27 cellular contexts compared by ENCODE assay signal in the genomic region with DNA sequence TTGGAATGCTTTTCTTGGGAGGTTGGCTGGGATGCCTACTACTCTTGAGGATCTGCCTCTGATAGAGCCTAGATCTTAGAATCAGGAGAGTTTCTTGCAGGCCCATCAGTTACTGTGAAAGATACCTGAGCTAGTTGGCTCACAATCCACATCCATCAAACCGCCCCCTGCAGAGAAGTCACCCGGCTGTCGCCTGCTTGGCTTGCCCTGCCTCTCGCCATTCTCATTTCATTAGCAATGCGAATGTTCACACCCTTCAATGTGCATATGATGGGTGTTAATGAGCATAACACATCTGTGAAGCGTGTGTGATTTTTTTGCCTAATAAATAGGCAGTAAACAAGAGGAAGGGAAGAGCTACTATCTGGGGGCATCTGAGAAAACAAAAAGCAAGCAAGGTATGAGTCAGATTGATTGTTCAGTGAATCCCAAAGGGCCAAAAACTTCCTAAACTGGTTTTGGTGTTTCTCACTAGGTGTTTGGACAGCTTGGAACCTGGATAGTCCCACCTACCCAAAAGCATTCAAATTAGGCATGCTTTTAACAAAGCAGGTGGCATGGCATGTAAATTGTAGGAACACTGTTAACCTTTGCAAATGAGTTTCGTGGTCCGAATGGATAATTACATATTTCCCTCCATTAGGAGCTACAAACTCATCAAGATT.
"Had no signal": no experiment of that assay in that cellular context is flagged by ENCODE, and none has a peak within 500 bp of the region (broad histone marks: within the 10 kb centered on the region; RNA-seq: fewer than 3 reads in every experiment).

No MANE protein-coding gene starts in this region.

- DNase-seq: activated CD4-positive, alpha-beta T cell treated with anti-CD3 and anti-CD28 coated beads for 48 hours; activated CD4-positive, alpha-beta T cell treated with anti-CD3 and anti-CD28 coated beads, Interleukin-2, amount 50 U/mL, for 48 hours; activated CD8-positive, alpha-beta memory T cell treated with anti-CD3 and anti-CD28 coated beads for 24 hours; activated effector memory CD4-positive, alpha-beta T cell treated with Interleukin-2 at 50 U/mL for 16 hours; activated naive CD4-positive, alpha-beta T cell treated with Interleukin-2 at 50 U/mL for 16 hours; anterior cingulate cortex; cerebellar nuclear complex; colonic mucosa; dorsolateral prefrontal cortex; effector memory CD8-positive, alpha-beta T cell; foreskin fibroblast; heart left ventricle; islet precursor cell; left cardiac atrium; left ventricle myocardium superior; occipital lobe; psoas muscle; sigmoid colon; stimulated activated CD4-positive, alpha-beta T cell treated with anti-CD3 and anti-CD28 coated beads, Interleukin-1b, Interleukin-23, amount 100 ng/mL, for 48 hours; stimulated activated CD4-positive, alpha-beta T cell treated with anti-CD3 and anti-CD28 coated beads, Interleukin-4, amount 100 ng/mL, for 4 hours; stimulated activated CD8-positive, alpha-beta memory T cell treated with anti-CD3 and anti-CD28 coated beads, Interleukin-4, amount 100 ng/mL, for 48 hours; stimulated activated naive CD8-positive, alpha-beta T cell treated with anti-CD3 and anti-CD28 coated beads, Interleukin-15, amount 100 ng/mL, for 72 hours; substantia nigra; T-helper 9 cell; uterus had no signal

- H3K27me3 ChIP-seq: colonic mucosa, dorsolateral prefrontal cortex, sigmoid colon, uterus had no signal

- H3K27ac ChIP-seq: colonic mucosa, dorsolateral prefrontal cortex, heart left ventricle, parathyroid adenoma, psoas muscle, sigmoid colon, uterus, VCaP had no signal

- H2AFZ ChIP-seq: parathyroid adenoma had no signal

- H3K79me2 ChIP-seq: parathyroid adenoma had no signal

- H3K9ac ChIP-seq: parathyroid adenoma had no signal

- H3K4me3 ChIP-seq: colonic mucosa, dorsolateral prefrontal cortex, heart left ventricle, psoas muscle, sigmoid colon, uterus had no signal

- H3K4me1 ChIP-seq: colonic mucosa, heart left ventricle, parathyroid adenoma, psoas muscle, sigmoid colon, uterus had no signal

- H3K36me3 ChIP-seq: colonic mucosa, heart left ventricle, sigmoid colon, uterus had no signal

- H3K9me3 ChIP-seq: colonic mucosa, heart left ventricle, psoas muscle, sigmoid colon, uterus had no signal
